ENCODE assay signal across 21 cellular contexts in genomic region chr4:129623233-129623632, GRCh38.
DNase-seq lines count a peak whose midpoint lies in the region; ATAC-seq and TF ChIP-seq lines count a peak whose summit lies in the region.
"Had no signal": no experiment of that assay in that cellular context is flagged by ENCODE, and none has a peak within 500 bp of the region (broad histone marks: within the 10 kb centered on the region; RNA-seq: fewer than 3 reads in every experiment).

No MANE protein-coding gene starts in this region.

- peak; percentile 99 for DNase-seq in Jurkat, Clone E6-1 (ENCODE audit: low read depth, low spot score)
- peak; percentile 95 for DNase-seq in NOMO-1 treated with DMSO at 0.1 percent for 48 hours (lab: John Stamatoyannopoulos, UW; ENCODE audit: unreplicated experiment)
- DNase-seq in choroid plexus epithelial cell (ENCODE audit: low read depth): peak; percentile 9
- DNase-seq in left lung: no peak
- no peak for DNase-seq in NCI-H524 (lab: John Stamatoyannopoulos, UW)
- DNase-seq: activated CD4-positive, alpha-beta T cell treated with anti-CD3 and anti-CD28 coated beads for 36 hours; activated CD8-positive, alpha-beta memory T cell treated with anti-CD3 and anti-CD28 coated beads, Interleukin-2, amount 50 U/mL, for 4 hours; activated effector memory CD4-positive, alpha-beta T cell treated with Interleukin-2 at 50 U/mL for 16 hours; COR-L47; dermis blood vessel endothelial cell; kidney glomerular epithelial cell; natural killer cell; NCI-H2081; NCI-H510A treated with DMSO at 0.1 percent for 48 hours; stimulated activated naive B cell treated with anti-CD40 and anti-IgM and Interleukin-4, amounts not matched to agents 10 μg/mL and 1 μg/mL and 100 μg/mL, for 72 hours; thyroid gland had no signal

- H3K9me3 ChIP-seq in BLaER1 (no peaks in the 10 kb centered on the region), left lung (no peaks in the 10 kb centered on the region)
- H3K9me3 ChIP-seq: thyroid gland had no signal

- H3K27me3 ChIP-seq in BLaER1 (no peaks in the 10 kb centered on the region), left lung (no peaks in the 10 kb centered on the region)
- H3K27me3 ChIP-seq: thyroid gland had no signal

- peak overlapping the region; percentile 36 for H3K4me2 ChIP-seq in BLaER1

- intact Hi-C loops in left lung (cut with DNase I): no loop called here

- H3K4me1 ChIP-seq in BLaER1 (peaks cover 15% of the 10 kb centered on the region), left lung (no peaks in the 10 kb centered on the region)
- H3K4me1 ChIP-seq: parathyroid adenoma, thyroid gland had no signal

- TF ChIP-seq CTCF in choroid plexus epithelial cell (conservative IDR thresholded peaks at IDR 0.05; ENCODE audit: low read depth, low read length) (no peak), left lung (IDR thresholded peaks at IDR 0.05) (no peak)

- no peaks in the 10 kb centered on the region for H4K20me1 ChIP-seq in BLaER1

- no peaks in the 10 kb centered on the region for H3K36me3 ChIP-seq in BLaER1
- no peaks in the 10 kb centered on the region for H3K36me3 ChIP-seq in left lung
- H3K36me3 ChIP-seq: thyroid gland had no signal

- ATAC-seq in left lung (no peak), GM19328 (IDR thresholded peaks at IDR 0.05; ENCODE audit: unreplicated experiment) (no peak), GM21390 (IDR thresholded peaks at IDR 0.05; ENCODE audit: unreplicated experiment) (no peak)
- ATAC-seq: activated CD4-positive, alpha-beta T cell treated with anti-CD3 and anti-CD28 coated beads for 36 hours; sciatic nerve; stimulated activated naive B cell treated with anti-CD40 and anti-IgM and Interleukin-4, amounts not matched to agents 10 μg/mL and 1 μg/mL and 100 μg/mL, for 72 hours had no signal

- H3K4me3 ChIP-seq in BLaER1 (no peak overlapping the region), choroid plexus epithelial cell (ENCODE audit: low read depth, low read length) (no peak overlapping the region), left lung (no peak overlapping the region)
- H3K4me3 ChIP-seq in Jurkat, Clone E6-1 (ENCODE audit: low read length): no peak overlapping the region
- H3K4me3 ChIP-seq: thyroid gland had no signal

- H3K27ac ChIP-seq in BLaER1: 0 out of 2 replicates have a peak overlapping the region, but pooled peaks have one; percentile 4
- H3K27ac ChIP-seq in left lung: no peak overlapping the region
- H3K27ac ChIP-seq: parathyroid adenoma, thyroid gland had no signal

- no peak overlapping the region for H3K9ac ChIP-seq in BLaER1
- H3K9ac ChIP-seq: parathyroid adenoma had no signal

Comparison
In these comparisons a context has a peak if more than half of its experiments do, and no peak if none do; other contexts are left out.
1. DNase-seq: peak in Jurkat, Clone E6-1 (single experiment), NOMO-1 treated with DMSO at 0.1 percent for 48 hours (single experiment) and choroid plexus epithelial cell (single experiment); none in left lung (0 of 2) and NCI-H524 (0 of 2).